26 cellular contexts compared by ENCODE assay signal in the genomic region with DNA sequence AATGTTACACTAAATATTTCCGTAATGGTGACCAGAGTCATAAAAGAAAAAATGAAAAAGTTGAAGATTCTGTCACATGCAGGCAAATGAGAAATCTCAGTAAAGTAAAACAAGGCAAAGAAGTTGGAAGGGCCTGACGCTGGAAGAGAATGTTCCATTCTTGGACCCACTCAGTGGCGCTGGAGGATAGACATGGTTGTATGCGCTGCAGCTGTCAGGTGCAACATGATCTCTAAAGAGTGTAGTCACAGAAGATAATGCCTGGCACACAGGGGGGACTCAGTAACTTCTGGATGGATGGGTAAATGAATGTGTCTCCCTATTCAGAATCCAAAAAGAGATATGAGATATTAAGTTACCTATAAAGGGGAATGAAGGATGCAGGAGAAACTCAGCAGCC.
"Had no signal": no experiment of that assay in that cellular context is flagged by ENCODE, and none has a peak within 500 bp of the region (broad histone marks: within the 10 kb centered on the region; RNA-seq: fewer than 3 reads in every experiment).

No MANE protein-coding gene starts in this region.

- H3K4me3 Mint-ChIP-seq: mesothelial cell of epicardium; naive thymus-derived CD4-positive, alpha-beta T cell; natural killer cell treated with Interleukin-12 subunit alpha and Interleukin-12 subunit beta and Interleukin-15 and Interleukin-18, amount 100 ng/mL, for 72 hours; stimulated activated effector memory CD8-positive, alpha-beta T cell treated with anti-CD3 and anti-CD28 coated beads, Interleukin-12 subunit alpha, Interleukin-12 subunit beta, amount 100 ng/mL, for 72 hours; stimulated activated naive CD8-positive, alpha-beta T cell treated with anti-CD3 and anti-CD28 coated beads, Interleukin-15, Interleukin-2, amounts not matched to agents 100 ng/mL and 50 ng/mL, for 24 hours had no signal

- H3K27me3 ChIP-seq: ovary, vagina had no signal

- H3K4me1 ChIP-seq: left ventricle myocardium inferior, suprapubic skin, tibial artery, vagina had no signal

- ATAC-seq: mucosa of descending colon; naive thymus-derived CD4-positive, alpha-beta T cell; natural killer cell treated with Interleukin-12 subunit alpha and Interleukin-12 subunit beta and Interleukin-15 and Interleukin-18, amount 100 ng/mL, for 72 hours; right cardiac atrium; sciatic nerve; stimulated activated effector memory CD8-positive, alpha-beta T cell treated with anti-CD3 and anti-CD28 coated beads, Interleukin-12 subunit alpha, Interleukin-12 subunit beta, amount 100 ng/mL, for 72 hours had no signal

- H3K27ac ChIP-seq: hepatocyte, left ventricle myocardium inferior, ovary, skin epidermis, suprapubic skin, thoracic aorta, tibial artery, vagina had no signal

- H3K27ac Mint-ChIP-seq: mesothelial cell of epicardium; naive thymus-derived CD4-positive, alpha-beta T cell; natural killer cell treated with Interleukin-12 subunit alpha and Interleukin-12 subunit beta and Interleukin-15 and Interleukin-18, amount 100 ng/mL, for 72 hours; progenitor cell of endocrine pancreas; stimulated activated effector memory CD8-positive, alpha-beta T cell treated with anti-CD3 and anti-CD28 coated beads, Interleukin-12 subunit alpha, Interleukin-12 subunit beta, amount 100 ng/mL, for 72 hours; stimulated activated naive CD8-positive, alpha-beta T cell treated with anti-CD3 and anti-CD28 coated beads, Interleukin-15, Interleukin-2, amounts not matched to agents 100 ng/mL and 50 ng/mL, for 24 hours had no signal

- H3K9me3 Mint-ChIP-seq: mesothelial cell of epicardium; stimulated activated effector memory CD8-positive, alpha-beta T cell treated with anti-CD3 and anti-CD28 coated beads, Interleukin-12 subunit alpha, Interleukin-12 subunit beta, amount 100 ng/mL, for 72 hours; stimulated activated naive CD8-positive, alpha-beta T cell treated with anti-CD3 and anti-CD28 coated beads, Interleukin-15, Interleukin-2, amounts not matched to agents 100 ng/mL and 50 ng/mL, for 24 hours had no signal

- DNase-seq: islet precursor cell; left ventricle myocardium inferior; mesendoderm; mucosa of descending colon; naive thymus-derived CD4-positive, alpha-beta T cell; ovary; retina; right cardiac atrium; stimulated activated CD4-positive, alpha-beta T cell treated with anti-CD3 and anti-CD28 coated beads, Interleukin-12 subunit alpha, Interleukin-12 subunit beta, amount 100 ng/mL, for 4 hours; stimulated activated CD4-positive, alpha-beta T cell treated with anti-CD3 and anti-CD28 coated beads, Interleukin-15, amount 100 ng/mL, for 24 hours; stimulated activated CD4-positive, alpha-beta T cell treated with anti-CD3 and anti-CD28 coated beads, Interleukin-4, amount 100 ng/mL, for 24 hours; stimulated activated naive CD4-positive, alpha-beta T cell; tibial artery; trophoblast cell had no signal

- H3K4me1 Mint-ChIP-seq: mesothelial cell of epicardium; naive thymus-derived CD4-positive, alpha-beta T cell; stimulated activated effector memory CD8-positive, alpha-beta T cell treated with anti-CD3 and anti-CD28 coated beads, Interleukin-12 subunit alpha, Interleukin-12 subunit beta, amount 100 ng/mL, for 72 hours had no signal

- H3K4me3 ChIP-seq: hepatocyte, left ventricle myocardium inferior, lung, mucosa of descending colon, ovary, skin epidermis, suprapubic skin, thoracic aorta, tibial artery, vagina had no signal

- H3K9me3 ChIP-seq: left ventricle myocardium inferior, mucosa of descending colon, ovary, suprapubic skin, thoracic aorta, tibial artery, vagina had no signal

- H3K36me3 Mint-ChIP-seq: mesothelial cell of epicardium; natural killer cell treated with Interleukin-12 subunit alpha and Interleukin-12 subunit beta and Interleukin-15 and Interleukin-18, amount 100 ng/mL, for 72 hours; stimulated activated effector memory CD8-positive, alpha-beta T cell treated with anti-CD3 and anti-CD28 coated beads, Interleukin-12 subunit alpha, Interleukin-12 subunit beta, amount 100 ng/mL, for 72 hours had no signal

- H3K36me3 ChIP-seq: left ventricle myocardium inferior, ovary, suprapubic skin, thoracic aorta, tibial artery, vagina had no signal
